In the genomic region with DNA sequence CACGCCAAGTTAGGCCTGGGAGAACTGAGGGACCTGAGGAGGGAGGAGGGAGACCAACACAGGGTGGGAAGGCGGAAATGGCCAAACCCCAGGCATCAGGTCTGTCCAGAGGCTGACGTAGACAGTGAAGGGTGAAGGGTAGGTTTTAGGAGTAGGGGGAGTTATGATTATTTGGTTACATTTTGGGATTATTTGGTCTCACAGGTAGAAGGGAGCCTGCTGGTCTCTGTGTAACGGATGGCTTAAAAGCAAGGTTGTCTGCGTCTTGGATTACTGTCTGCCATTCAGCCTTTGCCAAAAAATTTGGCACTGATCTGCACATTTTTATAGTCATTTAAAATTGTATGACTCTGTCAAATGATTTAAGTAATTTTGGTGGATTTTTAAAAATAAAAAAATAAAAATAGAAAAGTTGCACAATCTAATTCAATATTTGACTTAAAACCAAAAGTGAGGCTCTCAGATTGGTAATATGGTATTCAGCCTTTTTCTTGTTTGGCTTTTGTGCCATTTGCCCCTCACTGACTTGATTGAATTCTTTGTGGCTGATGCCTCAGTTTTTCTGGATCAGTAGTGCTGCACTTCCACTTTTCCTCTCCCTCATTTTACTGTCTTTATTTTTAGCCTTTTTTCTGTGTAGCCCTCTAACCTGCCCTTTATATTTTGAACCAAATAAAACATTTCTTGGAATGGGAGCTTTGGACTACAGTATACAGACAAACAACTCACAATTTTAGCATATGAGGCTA, we compare ENCODE assay signal across 9 cellular contexts. TPM values are rescaled to one million over a fixed set of nuclear protein-coding genes. Genes with fewer than 3 reads are reported as not detected.
DNase-seq lines count a peak whose midpoint lies in the region; ATAC-seq, FAIRE-seq and TF ChIP-seq lines count a peak whose summit lies in the region.
"Had no signal": no experiment of that assay in that cellular context is flagged by ENCODE, and none has a peak within 500 bp of the region (broad histone marks: within the 10 kb centered on the region; RNA-seq: fewer than 3 reads in every experiment).

No MANE protein-coding gene starts in this region.

- no peak for FAIRE-seq in bronchial epithelial cell (lab: Jason Lieb, UNC)
- FAIRE-seq: TTC549 had no signal

- WGBS in lower leg skin, 2 donors, result 16 to 27% methylated on average over 5 of the region's 5 CpGs

- TF ChIP-seq CTCF in GM10266 (IDR thresholded peaks at IDR 0.05; ENCODE audit: control insufficient read depth, insufficient read depth, low read depth, missing control alignments) (no peak), bronchial epithelial cell (IDR thresholded peaks at IDR 0.05; ENCODE audit: insufficient read depth, low read length, severe bottlenecking) (no peak), lower leg skin (IDR thresholded peaks at IDR 0.05) (no peak), tibial artery (IDR thresholded peaks at IDR 0.05) (no peak)

- peaks cover 4 to 47% (median 28%) of the 10 kb centered on the region in 4 donors for H3K4me1 ChIP-seq in tibial artery

- H3K4me3 ChIP-seq in bronchial epithelial cell (ENCODE audit: low read depth, low read length) (peak overlapping the region; percentile 52), lower leg skin (ENCODE audit: low read depth, poor library complexity, severe bottlenecking) (peak overlapping the region; percentile 35), tibial artery (peak overlapping the region; percentile 47 to 55)

- no peaks in the 10 kb centered on the region for H3K9me3 ChIP-seq in tibial artery

- peak; percentile 47 for DNase-seq in GM10266 (ENCODE audit: extremely low spot score)
- peak; percentile 57 for DNase-seq in NCI-H2029 treated with DMSO at 0.1 percent for 48 hours (lab: John Stamatoyannopoulos, UW)
- peak; percentile 32 for DNase-seq in bronchial epithelial cell (ENCODE audit: low read depth)
- DNase-seq in lower leg skin (ENCODE audit: low spot score in 2 of 2), result no peak
- peak; percentile 54 to 71 for DNase-seq in tibial artery
- DNase-seq in H4 (ENCODE audit: low spot score), result no peak
- no peak for DNase-seq in midbrain (lab: John Stamatoyannopoulos, UW)

- ATAC-seq in GM21786 (IDR thresholded peaks at IDR 0.05; ENCODE audit: unreplicated experiment), result peak; percentile 29

- peaks cover 5% of the 10 kb centered on the region for H3K36me3 ChIP-seq in bronchial epithelial cell (ENCODE audit: control insufficient read depth, insufficient read depth, low read length)
- peaks cover 5 to 25% (median 17%) of the 10 kb centered on the region in 3 donors for H3K36me3 ChIP-seq in tibial artery

- no peak for TF ChIP-seq POLR2A in lower leg skin (IDR thresholded peaks at IDR 0.05)

- H3K27ac ChIP-seq in tibial artery, result peak overlapping the region; percentile 75 to 81

- intact Hi-C loops in lower leg skin (cut with DNase I; ENCODE audit: low total_unique reads), result no loop called here
- intact Hi-C loops in tibial artery (cut with DNase I; ENCODE audit: low total_unique reads), result no loop called here

- no peaks in the 10 kb centered on the region for H3K27me3 ChIP-seq in bronchial epithelial cell (ENCODE audit: control insufficient read depth, insufficient read depth, low read length)
- H3K27me3 ChIP-seq in tibial artery, result no peaks in the 10 kb centered on the region

RNA-seq across cellular contexts. Expression of gene MSMP, which starts 3.6 kb away (rescaled TPM):
- total RNA-seq in bronchial epithelial cell (not detected in 2 replicates), lower leg skin (1 to 10 TPM in 1 of 4 donors, under 1 TPM in 1, not detected in 2; 0.55 to 2.8 TPM)
- total RNA-seq in H4 (2014; rRNA removed; shearing (Covaris generic)), result not detected in 2 replicates

RNA-seq across cellular contexts. Expression of gene RGP1, which starts 8.6 kb away (rescaled TPM):
- total RNA-seq in bronchial epithelial cell (11.8 and 16.8 TPM in 2 replicates), lower leg skin (10 to 100 TPM; 17.1 to 26.4 (median 22.1) TPM)
- 16.4 and 18.6 TPM in 2 replicates for total RNA-seq in H4 (2014; rRNA removed; shearing (Covaris generic))

RNA-seq across cellular contexts. Expression of gene GBA2, which starts 8.7 kb away (rescaled TPM):
- total RNA-seq in bronchial epithelial cell (34.8 and 37.9 TPM in 2 replicates), lower leg skin (10 to 100 TPM; 53.7 to 83.3 (median 65.0) TPM)
- total RNA-seq in H4 (2014; rRNA removed; shearing (Covaris generic)), result 16.9 and 21.5 TPM in 2 replicates

RNA-seq across cellular contexts. Expression of gene CREB3, which starts 25.2 kb away (rescaled TPM):
- total RNA-seq in bronchial epithelial cell (45.4 and 57.9 TPM in 2 replicates), lower leg skin (10 to 100 TPM; 18.2 to 26.6 (median 20.5) TPM)
- 115 and 121 TPM in 2 replicates for total RNA-seq in H4 (2014; rRNA removed; shearing (Covaris generic))

RNA-seq across cellular contexts. Expression of gene TLN1, which starts 25.7 kb away (rescaled TPM):
- total RNA-seq in bronchial epithelial cell, result 71.0 and 79.0 TPM in 2 replicates
- total RNA-seq in lower leg skin, result 100 to 1,000 TPM; 101 to 176 (median 155) TPM
- 71.2 and 95.8 TPM in 2 replicates for total RNA-seq in H4 (2014; rRNA removed; shearing (Covaris generic))

Comparison
In these comparisons a context has a peak if more than half of its experiments do, and no peak if none do; other contexts are left out.
1. DNase-seq: peak in GM10266 (single experiment), NCI-H2029 treated with DMSO at 0.1 percent for 48 hours (single experiment), bronchial epithelial cell (single experiment) and tibial artery (2 of 2); none in lower leg skin (0 of 2), H4 (single experiment) and midbrain (single experiment).
2. Peak in every context shown above with its lines, with median percentiles within 50 percentile points of each other: H3K4me3 ChIP-seq.